In the genomic region with DNA sequence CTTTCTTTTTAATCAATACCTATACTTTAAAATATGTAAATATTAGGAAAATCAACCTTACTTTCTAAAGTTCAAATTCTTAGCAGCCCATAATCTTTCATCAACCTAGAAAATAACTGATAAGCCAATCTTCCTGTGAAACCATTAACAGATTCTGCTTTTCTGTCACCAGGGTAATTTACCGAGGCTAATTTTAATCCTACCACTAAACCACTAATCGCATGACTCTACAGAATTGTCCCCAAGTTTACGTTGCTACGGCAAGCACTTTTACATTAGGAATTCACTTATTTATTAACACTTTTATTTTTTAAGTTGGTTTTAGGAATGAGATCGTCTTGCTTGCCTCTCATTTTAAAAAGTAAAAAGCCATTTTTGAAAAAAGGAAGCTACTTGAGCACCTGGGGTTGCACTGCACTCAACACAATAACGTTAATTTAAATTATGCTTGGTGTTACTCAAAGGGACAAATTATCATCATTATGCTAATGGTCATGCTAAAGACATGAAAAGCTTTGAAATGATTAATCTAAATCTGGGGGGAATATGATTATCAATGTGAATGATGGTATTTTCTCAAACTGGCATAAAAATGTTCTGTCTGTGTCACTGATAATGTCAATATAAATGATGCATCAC, we compare ENCODE assay signal across 14 cellular contexts.
DNase-seq lines count a peak whose midpoint lies in the region; ATAC-seq and TF ChIP-seq lines count a peak whose summit lies in the region.
"Had no signal": no experiment of that assay in that cellular context is flagged by ENCODE, and none has a peak within 500 bp of the region (broad histone marks: within the 10 kb centered on the region; RNA-seq: fewer than 3 reads in every experiment).

No MANE protein-coding gene starts in this region.

- no peak overlapping the region for H2AFZ ChIP-seq in OCI-LY3 (ENCODE audit: low read depth, low read length)

- H3K9me3 ChIP-seq in DOHH2 (ENCODE audit: control insufficient read depth, insufficient read depth, low read length) (no peaks in the 10 kb centered on the region), OCI-LY3 (ENCODE audit: insufficient read depth, low read length) (no peaks in the 10 kb centered on the region)
- H3K9me3 ChIP-seq: adrenal gland, thyroid gland had no signal

- no peak overlapping the region for H3K27ac ChIP-seq in DOHH2 (ENCODE audit: low read depth, low read length)
- H3K27ac ChIP-seq in OCI-LY3 (ENCODE audit: low read length) = no peak overlapping the region
- H3K27ac ChIP-seq in brain microvascular endothelial cell = no peak overlapping the region
- H3K27ac ChIP-seq: adrenal gland, thyroid gland had no signal

- H3K79me2 ChIP-seq in DOHH2 (ENCODE audit: control insufficient read depth, low read length) (peaks cover 94% of the 10 kb centered on the region), OCI-LY3 (ENCODE audit: low read length) (no peaks in the 10 kb centered on the region)

- H3K4me3 ChIP-seq in DOHH2 (ENCODE audit: low read length) = 0 out of 2 replicates have a peak overlapping the region, but pooled peaks have one; percentile 9
- H3K4me3 ChIP-seq in OCI-LY3 (ENCODE audit: low read length) = no peak overlapping the region
- no peak overlapping the region for H3K4me3 ChIP-seq in brain microvascular endothelial cell (ENCODE audit: low read depth, low read length)
- H3K4me3 ChIP-seq: adrenal gland, thyroid gland had no signal

- no peak for TF ChIP-seq CTCF in DOHH2 (IDR thresholded peaks at IDR 0.05; ENCODE audit: low read depth, low read length, poor library complexity, severe bottlenecking)
- no peak for TF ChIP-seq CTCF in OCI-LY3 (IDR thresholded peaks at IDR 0.05; ENCODE audit: low read depth, low read length)
- no peak for TF ChIP-seq CTCF in brain microvascular endothelial cell (IDR thresholded peaks at IDR 0.05; ENCODE audit: low read depth, low read length, missing control alignments)

- peaks cover 8% of the 10 kb centered on the region; the same call in 1 of the 2 replicates for H3K36me3 ChIP-seq in DOHH2 (ENCODE audit: control insufficient read depth, low read length)
- H3K36me3 ChIP-seq in OCI-LY3 (replicated peaks; ENCODE audit: low read depth, low read length) = no peaks in the 10 kb centered on the region
- H3K36me3 ChIP-seq in brain microvascular endothelial cell (replicated peaks) = no peaks in the 10 kb centered on the region
- H3K36me3 ChIP-seq: adrenal gland, thyroid gland had no signal

- H3K4me1 ChIP-seq in DOHH2 (ENCODE audit: control insufficient read depth, low read length) (peaks cover 49% of the 10 kb centered on the region), OCI-LY3 (ENCODE audit: low read length) (no peaks in the 10 kb centered on the region)

- H3K4me2 ChIP-seq in DOHH2 (ENCODE audit: low read length) (peak overlapping the region; percentile 41), OCI-LY3 (ENCODE audit: low read length) (0 out of 2 replicates have a peak overlapping the region, but pooled peaks have one; percentile 2)

- ATAC-seq in GM21367 (IDR thresholded peaks at IDR 0.05; ENCODE audit: unreplicated experiment) (peak; percentile 40), HG03103 (IDR thresholded peaks at IDR 0.05; ENCODE audit: low read depth, unreplicated experiment) (peak; percentile 46), HG03025 (IDR thresholded peaks at IDR 0.05; ENCODE audit: low FRiP score, unreplicated experiment) (no peak)
- ATAC-seq: naive thymus-derived CD8-positive, alpha-beta T cell had no signal

- peaks cover 4% of the 10 kb centered on the region; the same call in 1 of the 2 replicates for H3F3A ChIP-seq in DOHH2 (ENCODE audit: control insufficient read depth, insufficient read depth)

- no peak overlapping the region for H3K9ac ChIP-seq in OCI-LY3 (ENCODE audit: low read length)

- DNase-seq in cerebellar nuclear complex (lab: John Stamatoyannopoulos, UW) (no peak), T-helper 9 cell (no peak), brain microvascular endothelial cell (no peak)
- DNase-seq: adrenal gland; dermis blood vessel endothelial cell; DND-41; KG1; naive thymus-derived CD8-positive, alpha-beta T cell; thyroid gland had no signal

- H4K20me1 ChIP-seq in DOHH2 (ENCODE audit: control insufficient read depth, insufficient read depth, low read depth, low read length) (peaks cover 24% of the 10 kb centered on the region), OCI-LY3 (ENCODE audit: insufficient read depth, low read length) (no peaks in the 10 kb centered on the region)

- no peaks in the 10 kb centered on the region for H3K27me3 ChIP-seq in DOHH2 (ENCODE audit: control insufficient read depth, low read length)
- peaks cover 10% of the 10 kb centered on the region; the same call in 1 of the 2 replicates for H3K27me3 ChIP-seq in OCI-LY3 (ENCODE audit: low read depth, low read length)
- no peaks in the 10 kb centered on the region for H3K27me3 ChIP-seq in brain microvascular endothelial cell (replicated peaks)
- H3K27me3 ChIP-seq: adrenal gland, thyroid gland had no signal

- in situ Hi-C loops in brain microvascular endothelial cell (cut with HindIII; ENCODE audit: low pct_ligation_motif_present, low sequenced_read_pairs) = no loop called here

- no peaks in the 10 kb centered on the region for H3K9me2 ChIP-seq in DOHH2 (replicated peaks; ENCODE audit: control insufficient read depth, low read length)
